In genomic region chr4:6943870-6944195, GRCh38 we compare ENCODE assay signal across 1 cellular context.
TF ChIP-seq lines count a peak whose summit lies in the region.

No MANE protein-coding gene starts in this region.

TF ChIP-seq in GM23338, 12 proteins besides CTCF, POLR2A, EP300 and RAD21 (continued from another document):
- TF ChIP-seq ETS1 (IDR thresholded peaks at IDR 0.05), result no peak
- TF ChIP-seq EZH2 (IDR thresholded peaks at IDR 0.05; ENCODE audit: low read depth, unreplicated experiment), result no peak
- no peak for TF ChIP-seq NANOG (IDR thresholded peaks at IDR 0.05; ENCODE audit: borderline replicate concordance)
- no peak for TF ChIP-seq POLR2AphosphoS5 (IDR thresholded peaks at IDR 0.05; ENCODE audit: low read depth)
- TF ChIP-seq ZNF114 (CRISPR knock-in tag; IDR thresholded peaks at IDR 0.05), result no peak
- no peak for TF ChIP-seq CREB1 (CRISPR knock-in tag; IDR thresholded peaks at IDR 0.05; ENCODE audit: low read depth)
- no peak for TF ChIP-seq EZH2phosphoT487 (IDR thresholded peaks at IDR 0.05; ENCODE audit: unreplicated experiment)
- no peak for TF ChIP-seq REST (IDR thresholded peaks at IDR 0.05; ENCODE audit: unreplicated experiment)
- no peak for TF ChIP-seq JUNB (IDR thresholded peaks at IDR 0.05; ENCODE audit: unreplicated experiment)
- no peak for TF ChIP-seq ZNF331 (CRISPR knock-in tag; IDR thresholded peaks at IDR 0.05; ENCODE audit: low read depth)
TF ChIP-seq in GM23338: peak in this region for 0.
